ENCODE assay signal across 8 cellular contexts in the genomic region with DNA sequence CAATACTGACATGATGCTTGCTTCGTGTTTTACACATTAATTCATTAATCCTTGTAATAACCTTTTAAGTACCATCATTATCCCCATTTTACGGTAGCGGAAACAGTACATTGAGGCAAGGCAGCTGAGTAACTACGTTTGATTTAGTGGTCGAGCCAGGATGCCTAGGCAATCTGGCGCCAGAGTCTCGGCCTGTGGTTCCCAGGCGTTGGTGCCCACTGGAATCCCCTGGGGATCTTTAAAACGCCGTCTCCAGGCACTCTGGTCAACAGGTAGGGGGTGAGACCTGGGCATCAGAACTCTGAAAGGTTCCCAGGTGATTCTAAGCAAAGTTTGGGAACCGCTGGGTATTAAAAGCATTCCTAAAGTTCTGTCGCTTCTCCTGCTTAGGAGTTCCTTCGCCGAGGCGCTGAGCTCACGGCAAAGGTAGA. TPM values are rescaled to one million over a fixed set of nuclear protein-coding genes. Genes with fewer than 3 reads are reported as not detected.
A peak's percentile ranks its signal among the peaks of the same experiment; 100 is the strongest.
DNase-seq lines count a peak whose midpoint lies in the region; ATAC-seq and TF ChIP-seq lines count a peak whose summit lies in the region.

No MANE protein-coding gene starts in this region.

- H3K4me3 ChIP-seq in OCI-LY3 (ENCODE audit: low read length): peak overlapping the region; percentile 93
- H3K4me3 ChIP-seq in esophagus muscularis mucosa: peak overlapping the region; percentile 71 to 91 (median 80)

- no peak for TF ChIP-seq POLR2A in esophagus muscularis mucosa (IDR thresholded peaks at IDR 0.05; ENCODE audit: low read depth)

- DNase-seq in esophagus muscularis mucosa (ENCODE audit: extremely low spot score) (no peak), progenitor cell of endocrine pancreas (ENCODE audit: low spot score, unreplicated experiment) (peak; percentile 12), HPDE6-E6E7 (ENCODE audit: extremely low spot score) (no peak)
- no peak for DNase-seq in activated CD4-positive, alpha-beta T cell treated with anti-CD3 and anti-CD28 coated beads, Interleukin-2, amount 50 U/mL, for 4 hours

- H3K4me3 Mint-ChIP-seq in progenitor cell of endocrine pancreas (ENCODE audit: low read depth): peak overlapping the region; percentile 82

- H3K9me3 Mint-ChIP-seq in progenitor cell of endocrine pancreas (ENCODE audit: low read depth): no peaks in the 10 kb centered on the region

- H3K27me3 ChIP-seq in OCI-LY3 (ENCODE audit: low read depth, low read length) (no peaks in the 10 kb centered on the region), esophagus muscularis mucosa (no peaks in the 10 kb centered on the region)

- H3K27ac ChIP-seq in OCI-LY3 (ENCODE audit: low read length): peak overlapping the region; percentile 54
- H3K27ac ChIP-seq in esophagus muscularis mucosa (replicated peaks in 1 of 4): peak overlapping the region; percentile 82 to 86 (median 84)

- H2AFZ ChIP-seq in OCI-LY3 (ENCODE audit: low read depth, low read length): 0 out of 2 replicates have a peak overlapping the region, but pooled peaks have one; percentile 49

- H3K27me3 Mint-ChIP-seq in progenitor cell of endocrine pancreas: peaks cover 19% of the 10 kb centered on the region

- H3K4me1 Mint-ChIP-seq in progenitor cell of endocrine pancreas (ENCODE audit: low read depth): no peaks in the 10 kb centered on the region

- intact Hi-C loops in esophagus muscularis mucosa (cut with DNase I): no loop called here

- peaks cover 5% of the 10 kb centered on the region for H3K36me3 ChIP-seq in OCI-LY3 (replicated peaks; ENCODE audit: low read depth, low read length)
- H3K36me3 ChIP-seq in esophagus muscularis mucosa: no peaks in the 10 kb centered on the region

- H4K20me1 ChIP-seq in OCI-LY3 (ENCODE audit: insufficient read depth, low read length): peaks cover 14% of the 10 kb centered on the region; the same call in 1 of the 2 replicates

- no peak for TF ChIP-seq CTCF in OCI-LY3 (IDR thresholded peaks at IDR 0.05; ENCODE audit: low read depth, low read length)
- no peak for TF ChIP-seq CTCF in esophagus muscularis mucosa (IDR thresholded peaks at IDR 0.05)
- no peak for TF ChIP-seq CTCF in progenitor cell of endocrine pancreas (IDR thresholded peaks at IDR 0.05; ENCODE audit: unreplicated experiment)

- ATAC-seq in GM18870 (IDR thresholded peaks at IDR 0.05; ENCODE audit: unreplicated experiment): peak; percentile 6
- no peak for ATAC-seq in GM19397 (IDR thresholded peaks at IDR 0.05; ENCODE audit: unreplicated experiment)
- ATAC-seq in GM21723 (IDR thresholded peaks at IDR 0.05; ENCODE audit: unreplicated experiment): no peak

- 29% methylated on average over 9 of the region's 16 CpGs for WGBS in esophagus muscularis mucosa

- H3K4me1 ChIP-seq in OCI-LY3 (ENCODE audit: low read length) (peaks cover 25% of the 10 kb centered on the region), esophagus muscularis mucosa (peaks cover 6 to 24% (median 18%) of the 10 kb centered on the region in 4 donors)

- peak overlapping the region; percentile 98 for H3K4me2 ChIP-seq in OCI-LY3 (ENCODE audit: low read length)

- H3K27ac Mint-ChIP-seq in progenitor cell of endocrine pancreas: peak overlapping the region; percentile 89

- no peak for TF ChIP-seq EP300 in esophagus muscularis mucosa (IDR thresholded peaks at IDR 0.05)

- H3K79me2 ChIP-seq in OCI-LY3 (ENCODE audit: low read length): peaks cover 21% of the 10 kb centered on the region

- peaks cover 2% of the 10 kb centered on the region for H3K36me3 Mint-ChIP-seq in progenitor cell of endocrine pancreas (ENCODE audit: insufficient read depth)

- peak overlapping the region; percentile 85 for H3K9ac ChIP-seq in OCI-LY3 (ENCODE audit: low read length)

- no peaks in the 10 kb centered on the region for H3K9me3 ChIP-seq in OCI-LY3 (ENCODE audit: insufficient read depth, low read length)
- H3K9me3 ChIP-seq in esophagus muscularis mucosa: no peaks in the 10 kb centered on the region

RNA-seq across cellular contexts. Expression of a gene that starts 1.0 kb away (rescaled TPM):
- 10 to 100 TPM; 18.3 to 26.8 (median 25.4) TPM for total RNA-seq in esophagus muscularis mucosa
- total RNA-seq in progenitor cell of endocrine pancreas: 17.7 and 18.7 TPM in 2 replicates
